In the genomic region with DNA sequence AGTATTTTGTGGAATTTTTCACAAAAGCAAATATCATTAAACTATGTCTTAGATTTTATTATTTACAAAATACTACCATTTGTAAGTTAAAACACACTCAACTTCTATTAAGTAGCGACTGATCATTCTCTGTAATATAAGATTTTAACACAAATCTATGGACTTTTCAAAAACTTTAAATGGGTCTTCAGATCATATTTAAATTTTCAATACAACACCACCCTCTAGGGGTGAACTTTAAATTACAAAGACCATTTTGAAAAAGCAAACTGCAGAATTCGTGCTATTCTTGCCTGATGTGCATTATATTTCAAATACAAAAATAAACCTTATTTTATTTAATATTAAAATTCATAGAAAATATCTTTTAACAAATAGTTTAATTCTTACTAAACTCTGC, we compare ENCODE assay signal across 9 cellular contexts. TPM values are rescaled to one million over a fixed set of nuclear protein-coding genes. Genes with fewer than 3 reads are reported as not detected.
DNase-seq lines count a peak whose midpoint lies in the region; ATAC-seq and TF ChIP-seq lines count a peak whose summit lies in the region.
"Had no signal": no experiment of that assay in that cellular context is flagged by ENCODE, and none has a peak within 500 bp of the region (broad histone marks: within the 10 kb centered on the region; RNA-seq: fewer than 3 reads in every experiment).

No MANE protein-coding gene starts in this region.

- H2BK15ac ChIP-seq in mesendoderm (replicated peaks; ENCODE audit: low read depth), result no peak overlapping the region

- H2AFZ ChIP-seq in GM23248 (no peak overlapping the region), OCI-LY1 (ENCODE audit: low read length) (no peak overlapping the region)

- no peak overlapping the region for H3K4me3 ChIP-seq in GM23248
- H3K4me3 ChIP-seq in OCI-LY1 (ENCODE audit: low read depth, low read length, poor library complexity, severe bottlenecking), result no peak overlapping the region
- H3K4me3 ChIP-seq in esophagus muscularis mucosa, result no peak overlapping the region
- no peak overlapping the region for H3K4me3 ChIP-seq in sigmoid colon
- no peak overlapping the region for H3K4me3 ChIP-seq in mesendoderm (ENCODE audit: low read length)
- H3K4me3 ChIP-seq: SJCRH30 had no signal

- no peaks in the 10 kb centered on the region for H3K36me3 ChIP-seq in GM23248 (ENCODE audit: low read depth)
- H3K36me3 ChIP-seq in OCI-LY1 (ENCODE audit: insufficient read depth, low read length), result no peaks in the 10 kb centered on the region
- H3K36me3 ChIP-seq in esophagus muscularis mucosa, result no peaks in the 10 kb centered on the region
- H3K36me3 ChIP-seq in sigmoid colon, result no peaks in the 10 kb centered on the region
- no peaks in the 10 kb centered on the region for H3K36me3 ChIP-seq in mesendoderm (ENCODE audit: control insufficient read depth, insufficient read depth, low read length)
- H3K36me3 ChIP-seq: SJCRH30 had no signal

- H3K9ac ChIP-seq in GM23248 (no peak overlapping the region), OCI-LY1 (ENCODE audit: low read length) (no peak overlapping the region), mesendoderm (ENCODE audit: low read length) (no peak overlapping the region)

- peak; percentile 48; the same call in 1 of the 2 replicates for TF ChIP-seq CTCF in OCI-LY1 (IDR thresholded peaks at IDR 0.05; ENCODE audit: low read length)
- TF ChIP-seq CTCF in esophagus muscularis mucosa (IDR thresholded peaks at IDR 0.05), result peak; percentile 59 to 63 (median 62)
- peak; percentile 30 to 47 (median 41) for TF ChIP-seq CTCF in sigmoid colon (IDR thresholded peaks at IDR 0.05)

- no peak overlapping the region for H3K27ac ChIP-seq in GM23248
- no peak overlapping the region for H3K27ac ChIP-seq in OCI-LY1 (ENCODE audit: low read depth, low read length, poor library complexity, severe bottlenecking)
- H3K27ac ChIP-seq in esophagus muscularis mucosa (replicated peaks in 1 of 4), result no peak overlapping the region
- no peak overlapping the region for H3K27ac ChIP-seq in sigmoid colon
- no peak overlapping the region for H3K27ac ChIP-seq in mesendoderm (ENCODE audit: low read depth, low read length)
- H3K27ac ChIP-seq: SJCRH30 had no signal

- TF ChIP-seq POLR2A in esophagus muscularis mucosa (IDR thresholded peaks at IDR 0.05; ENCODE audit: low read depth), result no peak
- no peak for TF ChIP-seq POLR2A in sigmoid colon (IDR thresholded peaks at IDR 0.05)

- no peaks in the 10 kb centered on the region for H3K9me2 ChIP-seq in GM23248 (ENCODE audit: insufficient read depth)
- H3K9me2 ChIP-seq in OCI-LY1 (ENCODE audit: low read depth, low read length), result no peaks in the 10 kb centered on the region

- no peak overlapping the region for H3K18ac ChIP-seq in mesendoderm (ENCODE audit: low read length)

- TF ChIP-seq EP300 in esophagus muscularis mucosa (IDR thresholded peaks at IDR 0.05) (no peak), sigmoid colon (IDR thresholded peaks at IDR 0.05) (no peak)

- no peaks in the 10 kb centered on the region for H3K9me3 ChIP-seq in GM23248 (ENCODE audit: low read depth)
- H3K9me3 ChIP-seq in OCI-LY1 (ENCODE audit: low read length), result no peaks in the 10 kb centered on the region
- no peaks in the 10 kb centered on the region for H3K9me3 ChIP-seq in esophagus muscularis mucosa
- H3K9me3 ChIP-seq in sigmoid colon, result no peaks in the 10 kb centered on the region
- H3K9me3 ChIP-seq: SJCRH30 had no signal

- intact Hi-C loops in esophagus muscularis mucosa (cut with DNase I) (loop anchor here (2.0 to 5.0 kb wide), 2 partner anchors 155 to 273 kb away; no protein-coding TSS in a partner anchor), sigmoid colon (cut with DNase I) (loop anchor here (1.0 to 5.0 kb wide), 2 partner anchors 150 to 273 kb away; no protein-coding TSS in a partner anchor)

- ATAC-seq in GM21576 (IDR thresholded peaks at IDR 0.05; ENCODE audit: unreplicated experiment), result no peak

- 7 to 10% methylated on average over 2 of the region's 2 CpGs for WGBS in GM23248 (ENCODE audit: low coverage in 1 of 2, low lambda C conversion rate in 2 of 2, missing lambda C conversion rate in 2 of 2), 2 experiments
- WGBS in esophagus muscularis mucosa, result 19% methylated on average over 2 of the region's 2 CpGs
- WGBS in sigmoid colon, 2 donors, result 34 to 46% methylated on average over 2 of the region's 2 CpGs
- no CpG with 5 or more reads among the region's 2 CpGs for WGBS in mesendoderm (ENCODE audit: extremely low coverage, insufficient coverage, low lambda C conversion rate)

- no peaks in the 10 kb centered on the region for H3K4me1 ChIP-seq in GM23248 (ENCODE audit: insufficient read depth)
- H3K4me1 ChIP-seq in OCI-LY1 (ENCODE audit: insufficient read depth, low read length, severe bottlenecking), result peaks cover 30% of the 10 kb centered on the region
- peaks cover 0 to 24% (median 13%) of the 10 kb centered on the region in 4 donors for H3K4me1 ChIP-seq in esophagus muscularis mucosa
- peaks cover 0 to 8% (median 4%) of the 10 kb centered on the region in 4 donors for H3K4me1 ChIP-seq in sigmoid colon
- peaks cover 4% of the 10 kb centered on the region for H3K4me1 ChIP-seq in mesendoderm (ENCODE audit: control insufficient read depth, low read depth, low read length)

- no peak overlapping the region for H2BK5ac ChIP-seq in mesendoderm (ENCODE audit: low read length)

- H3K27me3 ChIP-seq in GM23248 (replicated peaks; ENCODE audit: insufficient read depth), result no peaks in the 10 kb centered on the region
- no peaks in the 10 kb centered on the region for H3K27me3 ChIP-seq in OCI-LY1 (ENCODE audit: insufficient read depth, low read length)
- no peaks in the 10 kb centered on the region for H3K27me3 ChIP-seq in esophagus muscularis mucosa
- no peaks in the 10 kb centered on the region for H3K27me3 ChIP-seq in sigmoid colon
- no peaks in the 10 kb centered on the region for H3K27me3 ChIP-seq in mesendoderm (ENCODE audit: insufficient read depth, low read length, poor library complexity)
- H3K27me3 ChIP-seq: SJCRH30 had no signal

- H4K8ac ChIP-seq in mesendoderm (ENCODE audit: low read depth, low read length), result no peak overlapping the region

- H4K5ac ChIP-seq in mesendoderm (ENCODE audit: low read length), result no peak overlapping the region

- H3K56ac ChIP-seq in mesendoderm (ENCODE audit: low read length), result no peak overlapping the region

- H3K79me2 ChIP-seq in GM23248 (ENCODE audit: insufficient read depth) (peaks cover 98% of the 10 kb centered on the region), OCI-LY1 (ENCODE audit: insufficient read depth, low read length) (peaks cover 4% of the 10 kb centered on the region; the same call in 1 of the 2 replicates), mesendoderm (ENCODE audit: control insufficient read depth, insufficient read depth, low read length) (no peaks in the 10 kb centered on the region)

- H2AK5ac ChIP-seq in mesendoderm (ENCODE audit: low read length), result no peak overlapping the region

- DNase-seq in GM23248 (peak; percentile 60), esophagus muscularis mucosa (ENCODE audit: extremely low spot score) (no peak), sigmoid colon (no peak), ureter (ENCODE audit: low spot score) (no peak), mesendoderm (no peak), NCI-H1930 (lab: John Stamatoyannopoulos, UW) (no peak)

- no peak overlapping the region for H3K23ac ChIP-seq in mesendoderm (ENCODE audit: low read length)

- H2BK120ac ChIP-seq in mesendoderm (ENCODE audit: low read depth, low read length), result no peak overlapping the region

- H4K20me1 ChIP-seq in GM23248 (ENCODE audit: insufficient read depth) (no peaks in the 10 kb centered on the region), OCI-LY1 (ENCODE audit: insufficient read depth, low read length) (no peaks in the 10 kb centered on the region)

- no peaks in the 10 kb centered on the region for H3F3A ChIP-seq in GM23248 (ENCODE audit: insufficient read depth)
- no peaks in the 10 kb centered on the region for H3F3A ChIP-seq in OCI-LY1 (ENCODE audit: insufficient read depth, low read length)

- no peaks in the 10 kb centered on the region for H3K79me1 ChIP-seq in mesendoderm (ENCODE audit: low read length)

- H3K4ac ChIP-seq in mesendoderm (ENCODE audit: low read depth, low read length), result no peak overlapping the region

- H3K4me2 ChIP-seq in GM23248 (ENCODE audit: unreplicated experiment) (no peak overlapping the region), OCI-LY1 (ENCODE audit: low read length) (no peak overlapping the region), mesendoderm (ENCODE audit: low read length) (no peak overlapping the region)

- in situ Hi-C loops in GM23248 (cut with MboI), result loop anchor here (5.0 kb wide), 1 partner anchor 270 kb away; no protein-coding TSS in a partner anchor

RNA-seq across cellular contexts. Expression of a gene that starts 8.2 kb away (rescaled TPM):
- 46.5 and 54.9 TPM in 2 replicates for total RNA-seq in GM23248 (2014; rRNA removed; shearing (Covaris generic))
- 30.9 and 32.4 TPM in 2 replicates for polyA plus RNA-seq in GM23248 (2016; fragmentation: Nextera tagmentation; extraction: Ambion mirVana)
- total RNA-seq in esophagus muscularis mucosa, result 100 to 1,000 TPM in 1 of 4 donors, 10 to 100 TPM in 3; 51.5 to 222 (median 80.7) TPM
- total RNA-seq in sigmoid colon, result 10 to 100 TPM; 26.4 to 56.5 (median 50.5) TPM
- 10 to 100 TPM; 27.0 to 41.5 (median 29.4) TPM for polyA plus RNA-seq in sigmoid colon
- total RNA-seq in ureter, result 88.3 TPM
- polyA plus RNA-seq in mesendoderm (2013, experiment 1 of 2), result 34.6 TPM
- polyA plus RNA-seq in mesendoderm (2013, experiment 2 of 2), result 34.3 TPM
